Comparison of ENCODE assay signal across 8 cellular contexts in the genomic region with DNA sequence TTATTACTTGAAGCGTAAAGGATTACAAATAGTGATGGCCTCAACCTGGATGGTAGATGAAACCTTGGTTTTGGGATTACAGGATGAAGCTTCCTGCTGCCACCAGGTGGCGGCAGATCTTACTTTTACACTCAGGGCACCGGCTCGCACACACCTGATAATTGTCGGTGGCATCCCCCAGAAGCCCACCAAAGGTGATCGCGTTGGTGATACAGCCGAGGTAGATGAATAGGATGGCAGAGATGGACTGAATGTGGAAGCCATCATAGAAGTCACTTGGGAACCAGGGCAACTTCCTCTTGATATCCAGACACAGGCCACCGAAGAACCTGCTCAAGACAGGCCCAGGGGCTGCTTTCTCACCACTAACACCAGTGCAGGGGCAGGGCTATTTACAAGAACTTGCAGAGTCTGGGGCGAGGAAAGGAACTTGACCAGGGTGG. TPM values are rescaled to one million over a fixed set of nuclear protein-coding genes. Genes with fewer than 3 reads are reported as not detected.
DNase-seq lines count a peak whose midpoint lies in the region; ATAC-seq and TF ChIP-seq lines count a peak whose summit lies in the region.

No MANE protein-coding gene starts in this region.

- H3K9me3 Mint-ChIP-seq in activated naive CD8-positive, alpha-beta T cell treated with anti-CD3 and anti-CD28 coated beads for 36 hours = no peaks in the 10 kb centered on the region

- DNase-seq in D341Med (ENCODE audit: low spot score) (peak; percentile 78), SK-N-DZ (ENCODE audit: low spot score) (peak; percentile 60), left ventricle myocardium superior (peak; percentile 66), spleen (no peak), GF-D8 (lab: John Stamatoyannopoulos, UW) (no peak)
- DNase-seq in activated naive CD8-positive, alpha-beta T cell treated with anti-CD3 and anti-CD28 coated beads for 36 hours = peak; percentile 42

- H3K27me3 ChIP-seq in spleen (replicated peaks in 1 of 7) = no peaks in the 10 kb centered on the region

- no peak for TF ChIP-seq POLR2A in spleen (IDR thresholded peaks at IDR 0.05)

- peaks cover 0 to 12% (median 0%) of the 10 kb centered on the region in 6 donors for H3K36me3 ChIP-seq in spleen

- peak; percentile 61 to 87 (median 74) for TF ChIP-seq CTCF in spleen (IDR thresholded peaks at IDR 0.05 in 8 of 11, conservative IDR thresholded peaks at IDR 0.05 in 3 of 11)

- 33 to 55% (median 46%) methylated on average over 10 of the region's 10 CpGs for WGBS in spleen, 5 donors

- peaks cover 0 to 8% (median 2%) of the 10 kb centered on the region in 6 donors for H3K4me1 ChIP-seq in spleen

- peak; percentile 45 for ATAC-seq in HG03432 (IDR thresholded peaks at IDR 0.05; ENCODE audit: unreplicated experiment)
- ATAC-seq in left ventricle myocardium superior = peak; percentile 21
- no peak for ATAC-seq in HG03442 (IDR thresholded peaks at IDR 0.05; ENCODE audit: unreplicated experiment)

- no peaks in the 10 kb centered on the region for H3K9me3 ChIP-seq in spleen

- no peaks in the 10 kb centered on the region for H3K27me3 Mint-ChIP-seq in activated naive CD8-positive, alpha-beta T cell treated with anti-CD3 and anti-CD28 coated beads for 36 hours

- no peaks in the 10 kb centered on the region for H3K36me3 Mint-ChIP-seq in activated naive CD8-positive, alpha-beta T cell treated with anti-CD3 and anti-CD28 coated beads for 36 hours

- intact Hi-C loops in left ventricle myocardium superior (cut with micrococcal nuclease) (no loop called here), spleen (cut with DNase I; ENCODE audit: low total_unique reads) (loop anchor here (5.0 kb wide), 1 partner anchor 82 kb away; no protein-coding TSS in a partner anchor)

- no peak overlapping the region for H3K4me3 ChIP-seq in spleen

- no peaks in the 10 kb centered on the region for H3K4me1 Mint-ChIP-seq in activated naive CD8-positive, alpha-beta T cell treated with anti-CD3 and anti-CD28 coated beads for 36 hours

- no peak overlapping the region for H3K27ac ChIP-seq in spleen

- no peak overlapping the region for H3K4me3 Mint-ChIP-seq in activated naive CD8-positive, alpha-beta T cell treated with anti-CD3 and anti-CD28 coated beads for 36 hours

- H3K27ac Mint-ChIP-seq in activated naive CD8-positive, alpha-beta T cell treated with anti-CD3 and anti-CD28 coated beads for 36 hours = no peak overlapping the region

RNA-seq across cellular contexts. Expression of a gene that starts 51.8 kb away (rescaled TPM):
- 271 and 312 TPM in 2 replicates for polyA plus RNA-seq in SK-N-DZ (2014; cell fraction: cytosol; rRNA removed)
- polyA plus RNA-seq in SK-N-DZ (2014; cell fraction: nucleus; rRNA removed) = 109 and 143 TPM in 2 replicates
- 100 to 1,000 TPM; 375 to 398 TPM for total RNA-seq in activated naive CD8-positive, alpha-beta T cell treated with anti-CD3 and anti-CD28 coated beads for 36 hours
- 20.0 TPM for total RNA-seq in left ventricle myocardium superior
- 10 to 100 TPM; 32.5 to 71.1 (median 45.1) TPM for total RNA-seq in spleen
- 10 to 100 TPM; 17.8 to 35.8 (median 26.8) TPM for polyA plus RNA-seq in spleen

Comparison
In these comparisons a context has a peak if more than half of its experiments do, and no peak if none do; other contexts are left out.
1. DNase-seq: peak in D341Med (single experiment), SK-N-DZ (single experiment), activated naive CD8-positive, alpha-beta T cell treated with anti-CD3 and anti-CD28 coated beads for 36 hours (single experiment) and left ventricle myocardium superior (single experiment); none in spleen (single experiment) and GF-D8 (single experiment).
2. RNA of a gene that starts 51.8 kb away (total RNA-seq): 375 to 398 TPM in activated naive CD8-positive, alpha-beta T cell treated with anti-CD3 and anti-CD28 coated beads for 36 hours; 32.5 to 71.1 TPM in spleen and 20.0 TPM in left ventricle myocardium superior (single experiment); every median in the first group is over 4 times any median in the second.